Comparison of ENCODE assay signal across 14 cellular contexts in genomic region chr3:123843668-123844067, GRCh38. TPM values are rescaled to one million over a fixed set of nuclear protein-coding genes. Genes with fewer than 3 reads are reported as not detected.
DNase-seq lines count a peak whose midpoint lies in the region; ATAC-seq and TF ChIP-seq lines count a peak whose summit lies in the region.
"Had no signal": no experiment of that assay in that cellular context is flagged by ENCODE, and none has a peak within 500 bp of the region (broad histone marks: within the 10 kb centered on the region; RNA-seq: fewer than 3 reads in every experiment).

No MANE protein-coding gene starts in this region.

- no peaks in the 10 kb centered on the region for H3K4me1 ChIP-seq in gastrocnemius medialis
- H3K4me1 ChIP-seq: psoas muscle had no signal

- POLR2A ChIA-PET in AG04449 (lab: Yijun Ruan, JAX), result no interaction called here

- ATAC-seq in gastrocnemius medialis, result no peak
- ATAC-seq: activated CD8-positive, alpha-beta T cell treated with anti-CD3 and anti-CD28 coated beads for 36 hours; psoas muscle; stimulated activated effector memory CD8-positive, alpha-beta T cell treated with anti-CD3 and anti-CD28 coated beads, Interleukin-12 subunit alpha, Interleukin-12 subunit beta, amount 100 ng/mL, for 72 hours had no signal

- no peak overlapping the region for H3K27ac ChIP-seq in gastrocnemius medialis
- H3K27ac ChIP-seq: psoas muscle had no signal

- H3K27me3 ChIP-seq in gastrocnemius medialis, result no peaks in the 10 kb centered on the region

- CTCF ChIA-PET in AG04449 (lab: Yijun Ruan, JAX), result interaction anchor here (1.0 to 1.9 kb wide), 3 partner anchors 9 to 120 kb away, joined by 3 to 7 read pairs (median 3); no protein-coding TSS in a partner anchor

- in situ Hi-C loops in astrocyte of the cerebellum (cut with HindIII; ENCODE audit: low sequenced_read_pairs), result no loop called here
- in situ Hi-C loops in gastrocnemius medialis (cut with MboI; ENCODE audit: low sequenced_read_pairs in 4 of 4), result no loop called here

- DNase-seq in AG04449 (ENCODE audit: low read depth, low spot score), result peak; percentile 46
- DNase-seq in HT1080 (ENCODE audit: low read depth), result peak; percentile 69
- DNase-seq in astrocyte of the cerebellum (ENCODE audit: low read depth), result peak; percentile 68
- peak; percentile 32 for DNase-seq in iPS-NIHi7 (ENCODE audit: extremely low spot score)
- DNase-seq in gastrocnemius medialis, result no peak
- no peak for DNase-seq in effector CD4-positive, alpha-beta T cell
- no peak for DNase-seq in cerebellum (ENCODE audit: low spot score)
- no peak for DNase-seq in NAMALWA (ENCODE audit: low spot score)
- DNase-seq: activated CD8-positive, alpha-beta T cell treated with anti-CD3 and anti-CD28 coated beads for 36 hours; activated gamma-delta T cell; erythroblast; NCI-H446; psoas muscle had no signal

- intact Hi-C loops in gastrocnemius medialis (cut with DNase I; ENCODE audit: low total_unique reads), result no loop called here

- no peak for TF ChIP-seq CTCF in AG04449 (IDR thresholded peaks at IDR 0.05; ENCODE audit: insufficient read depth, low read length, missing control alignments)
- no peak for TF ChIP-seq CTCF in astrocyte of the cerebellum (IDR thresholded peaks at IDR 0.05; ENCODE audit: low read depth, low read length, missing control alignments)
- TF ChIP-seq CTCF in gastrocnemius medialis (IDR thresholded peaks at IDR 0.05 in 4 of 5, conservative IDR thresholded peaks at IDR 0.05 in 1 of 5), result no peak

- no peak for TF ChIP-seq POLR2A in gastrocnemius medialis (IDR thresholded peaks at IDR 0.05)

- peaks cover 0 to 19% (median 0%) of the 10 kb centered on the region in 3 donors for H3K9me3 ChIP-seq in gastrocnemius medialis

- H3K4me3 ChIP-seq in AG04449 (ENCODE audit: low read depth, low read length) (no peak overlapping the region), astrocyte of the cerebellum (ENCODE audit: low read depth, low read length) (no peak overlapping the region), gastrocnemius medialis (no peak overlapping the region)
- H3K4me3 ChIP-seq: psoas muscle had no signal

- H3K36me3 ChIP-seq in gastrocnemius medialis, result no peaks in the 10 kb centered on the region

RNA-seq across cellular contexts. Expression of gene MYLK, which starts 40.5 kb away (rescaled TPM):
- 185 and 197 TPM in 2 replicates for total RNA-seq in HT1080 (2014; rRNA removed; shearing (Covaris generic))
- 91.8 and 104 TPM in 2 replicates for polyA plus RNA-seq in HT1080 (2015; cell fraction: cytosol; rRNA removed)
- polyA plus RNA-seq in HT1080 (2015; cell fraction: nucleus; rRNA removed), result 372 and 471 TPM in 2 replicates
- 10 to 100 TPM in 2 of 4 donors, 1 to 10 TPM in 2; 5.6 to 19.6 (median 8.8) TPM for total RNA-seq in gastrocnemius medialis
- total RNA-seq in cerebellum, result 11.9 TPM

Comparison
In these comparisons a context has a peak if more than half of its experiments do, and no peak if none do; other contexts are left out.
1. DNase-seq: peak in AG04449 (single experiment), HT1080 (single experiment), astrocyte of the cerebellum (single experiment) and iPS-NIHi7 (single experiment); none in gastrocnemius medialis (0 of 2), effector CD4-positive, alpha-beta T cell (single experiment), cerebellum (single experiment) and NAMALWA (single experiment).